In genomic region chr2:196925445-196925767, GRCh38 we compare ENCODE assay signal across 8 cellular contexts. TPM values are rescaled to one million over a fixed set of nuclear protein-coding genes. Genes with fewer than 3 reads are reported as not detected.
A peak's percentile ranks its signal among the peaks of the same experiment; 100 is the strongest.
DNase-seq lines count a peak whose midpoint lies in the region; ATAC-seq, FAIRE-seq and TF ChIP-seq lines count a peak whose summit lies in the region.

No MANE protein-coding gene starts in this region.

- intact Hi-C loops in K562 (cut with micrococcal nuclease): no loop called here
- intact Hi-C loops in vagina (cut with DNase I): no loop called here
- intact Hi-C loops in mucosa of descending colon (cut with DNase I, micrococcal nuclease): no loop called here

- no peak for TF ChIP-seq RAD21 in K562 (CRISPR knock-in tag; conservative IDR thresholded peaks at IDR 0.05 in 1 of 2, IDR thresholded peaks at IDR 0.05 in 1 of 2)

- H3K4me3 ChIP-seq in BE2C (ENCODE audit: low read depth, low read length) (peak overlapping the region; percentile 96), HUES6 (ENCODE audit: low read depth, low read length) (peak overlapping the region; percentile 93), K562 (peak overlapping the region; percentile 54), lung (peak overlapping the region; percentile 71), vagina (peak overlapping the region; percentile 75 to 80), mucosa of descending colon (no peak overlapping the region)

- no peaks in the 10 kb centered on the region for H3K79me2 ChIP-seq in K562 (ENCODE audit: control insufficient read depth, insufficient read depth, low read length)

- no peaks in the 10 kb centered on the region for H3K36me3 ChIP-seq in BE2C
- H3K36me3 ChIP-seq in HUES6 (ENCODE audit: control insufficient read depth, insufficient read depth, low read length): no peaks in the 10 kb centered on the region
- no peaks in the 10 kb centered on the region for H3K36me3 ChIP-seq in K562 (ENCODE audit: control insufficient read depth, insufficient read depth, low read length)
- no peaks in the 10 kb centered on the region for H3K36me3 ChIP-seq in lung (ENCODE audit: control insufficient read depth in 2 of 2, insufficient read depth in 2 of 2, low read length in 2 of 2)
- H3K36me3 ChIP-seq in vagina: no peaks in the 10 kb centered on the region
- H3K36me3 ChIP-seq in mucosa of descending colon (ENCODE audit: low read depth): no peaks in the 10 kb centered on the region

- no peaks in the 10 kb centered on the region for H3K9me1 ChIP-seq in K562 (ENCODE audit: control insufficient read depth, insufficient read depth, low read length)

- H3K9me3 ChIP-seq in BE2C: no peaks in the 10 kb centered on the region
- no peaks in the 10 kb centered on the region for H3K9me3 ChIP-seq in HUES6 (ENCODE audit: control insufficient read depth, insufficient read depth, low read depth, low read length)
- no peaks in the 10 kb centered on the region for H3K9me3 ChIP-seq in K562 (replicated peaks; ENCODE audit: control insufficient read depth, insufficient read depth, low read depth, low read length)
- no peaks in the 10 kb centered on the region for H3K9me3 ChIP-seq in lung (ENCODE audit: control insufficient read depth in 2 of 2, insufficient read depth in 1 of 2, low read length in 1 of 2)
- no peaks in the 10 kb centered on the region for H3K9me3 ChIP-seq in vagina
- no peaks in the 10 kb centered on the region for H3K9me3 ChIP-seq in mucosa of descending colon

- H2AFZ ChIP-seq in K562 (ENCODE audit: low read depth, low read length): peak overlapping the region; percentile 92

- 2% methylated on average over 7 of the region's 8 CpGs for WGBS in K562 (ENCODE audit: insufficient coverage, low coverage, missing lambda C conversion rate)
- 8 to 11% methylated on average over 8 of the region's 8 CpGs for WGBS in lung, 2 donors

- H3K27ac ChIP-seq in HUES6 (ENCODE audit: low read depth, low read length): no peak overlapping the region
- H3K27ac ChIP-seq in K562 (ENCODE audit: extremely low read depth, low read depth, low read length): no peak overlapping the region
- H3K27ac ChIP-seq in lung (ENCODE audit: low read depth in 1 of 2, low read length in 1 of 2): peak overlapping the region in 1 of 2 donors; percentile 18
- H3K27ac ChIP-seq in vagina: peak overlapping the region; percentile 92

- H3K4me1 ChIP-seq in BE2C: peaks cover 3% of the 10 kb centered on the region
- H3K4me1 ChIP-seq in HUES6 (ENCODE audit: control insufficient read depth, insufficient read depth, low read length): peaks cover 9% of the 10 kb centered on the region
- peaks cover 3 to 6% of the 10 kb centered on the region in 2 experiments; a peak in 3 of 5 replicates for H3K4me1 ChIP-seq in K562 (replicated peaks in 1 of 2; ENCODE audit: control insufficient read depth in 2 of 2, insufficient read depth in 2 of 2, low read length in 2 of 2)
- H3K4me1 ChIP-seq in lung (ENCODE audit: control insufficient read depth in 2 of 2, insufficient read depth in 2 of 2, low read length in 2 of 2): no peaks in the 10 kb centered on the region
- peaks cover 25% of the 10 kb centered on the region for H3K4me1 ChIP-seq in vagina
- H3K4me1 ChIP-seq in mucosa of descending colon (ENCODE audit: low read depth): no peaks in the 10 kb centered on the region

- TF ChIP-seq EP300 in K562 (IDR thresholded peaks at IDR 0.05; ENCODE audit: low read length): no peak

- no peak for FAIRE-seq in K562 (lab: Jason Lieb, UNC)

- peak; percentile 12 for DNase-seq in BE2C
- no peak for DNase-seq in K562 (ENCODE audit: extremely low read depth in 1 of 4, low spot score in 3 of 4)
- DNase-seq in lung (ENCODE audit: low spot score): no peak
- no peak for DNase-seq in vagina (ENCODE audit: extremely low spot score in 2 of 2)
- no peak for DNase-seq in AG08395 (ENCODE audit: low spot score)
- no peak for DNase-seq in mucosa of descending colon

- ATAC-seq in K562 (no peak), lung (ENCODE audit: insufficient read depth, low FRiP score) (no peak), mucosa of descending colon (no peak), HG03135 (IDR thresholded peaks at IDR 0.05; ENCODE audit: unreplicated experiment) (no peak)

- in situ Hi-C loops in K562 (cut with MboI): no loop called here

- BruUV-seq in K562 (replicated peaks; lab: Mats Ljungman, UMichigan): TSS peak; percentile 39

- TF ChIP-seq CTCF in BE2C (IDR thresholded peaks at IDR 0.05; ENCODE audit: low read depth, low read length) (no peak), K562 (IDR thresholded peaks at IDR 0.05 in 2 of 3, conservative IDR thresholded peaks at IDR 0.05 in 1 of 3; ENCODE audit: insufficient read depth in 2 of 3, low read depth in 1 of 3, low read length in 3 of 3) (no peak), lung (IDR thresholded peaks at IDR 0.05; ENCODE audit: control extremely low read depth, extremely low read depth) (no peak), vagina (IDR thresholded peaks at IDR 0.05) (no peak), mucosa of descending colon (IDR thresholded peaks at IDR 0.05) (no peak)

- CTCF ChIA-PET in K562 (lab: Yijun Ruan, JAX; ENCODE audit: low intra/inter-chr PET ratio): no interaction called here

- H3K27me3 ChIP-seq in BE2C (no peaks in the 10 kb centered on the region), HUES6 (ENCODE audit: control insufficient read depth, insufficient read depth, low read length) (peaks cover 13% of the 10 kb centered on the region), K562 (ENCODE audit: control insufficient read depth in 2 of 2, insufficient read depth in 2 of 2, low read length in 2 of 2) (peaks cover 0 to 8% of the 10 kb centered on the region in 2 experiments; a peak in 4 of 5 replicates), lung (ENCODE audit: control insufficient read depth, insufficient read depth) (no peaks in the 10 kb centered on the region), vagina (no peaks in the 10 kb centered on the region)

- H3K4me2 ChIP-seq in K562 (ENCODE audit: insufficient read depth, low read length): peak overlapping the region; percentile 76; the same call in 1 of the 2 replicates

- H3K9ac ChIP-seq in HUES6 (ENCODE audit: low read length): peak overlapping the region; percentile 76
- H3K9ac ChIP-seq in K562 (ENCODE audit: insufficient read depth in 1 of 2, low read depth in 2 of 2, low read length in 2 of 2): no peak overlapping the region

- POLR2A ChIA-PET in K562 (lab: Yijun Ruan, JAX): no interaction called here

- no peaks in the 10 kb centered on the region for H4K20me1 ChIP-seq in K562 (replicated peaks; ENCODE audit: control insufficient read depth, insufficient read depth, low read length)

- no peak for TF ChIP-seq POLR2A in K562 (conservative IDR thresholded peaks at IDR 0.05)
- no peak for TF ChIP-seq POLR2A in vagina (IDR thresholded peaks at IDR 0.05)

TF ChIP-seq in K562, 482 proteins besides CTCF, POLR2A, EP300 and RAD21:
- TF ChIP-seq CBX2 (IDR thresholded peaks at IDR 0.05; ENCODE audit: insufficient read depth, low read length, poor library complexity, severe bottlenecking) (peak; percentile 47), ZNF347 (CRISPR knock-in tag; IDR thresholded peaks at IDR 0.05; ENCODE audit: low read depth) (no peak)

RNA-seq across cellular contexts. Expression of gene PGAP1, which starts 1.1 kb away (rescaled TPM):
- polyA plus RNA-seq in BE2C (2012; ENCODE audit: insufficient read depth, insufficient read length, low read depth): 11.8 TPM
- 1.6 and 3.4 TPM in 2 replicates for total RNA-seq in K562 (2011; cell fraction: chromatin; rRNA removed; ENCODE audit: low replicate concordance)
- total RNA-seq in K562 (2011; cell fraction: nucleolus; rRNA removed): 0.39 and 0.67 TPM in 2 replicates
- total RNA-seq in K562 (2011; cell fraction: nucleoplasm; rRNA removed): 1.2 and 2.4 TPM in 2 replicates
- 0.18 and 0.29 TPM in 2 replicates for total RNA-seq in K562 (2014; rRNA removed)
- total RNA-seq in K562 (2014; rRNA removed; fragmentation: Illumina TruSeq; extraction: Trizol): 0.73 and 0.80 TPM in 2 replicates
- total RNA-seq in K562 (2015; rRNA removed; fragmentation: Illumina TruSeq; extraction: Trizol): 0.60 and 0.62 TPM in 2 replicates
- 0.64 and 0.74 TPM in 2 replicates for total RNA-seq in K562 (2021)
- 0.28 and 0.72 TPM in 2 replicates for polyA plus RNA-seq in K562 (2011; rRNA removed)
- polyA plus RNA-seq in K562 (2011; cell fraction: cytosol; rRNA removed): 0.16 and 0.21 TPM in 2 replicates
- 0.69 and 0.88 TPM in 2 replicates for polyA plus RNA-seq in K562 (2011; cell fraction: nucleus; rRNA removed)
- 0.14 and 0.29 TPM in 2 replicates for polyA plus RNA-seq in K562 (2012)
- 0.30 and 0.46 TPM in 2 replicates for polyA plus RNA-seq in K562 (2014; fragmentation: Illumina TruSeq; extraction: Trizol)
- under 1 TPM; 0.08 to 0.10 TPM for polyA plus RNA-seq in K562 (2014; fragmentation: Nextera tagmentation; extraction: Ambion mirVana)
- polyA plus RNA-seq in K562 (2014; rRNA removed): 0.52 and 0.71 TPM in 2 replicates
- polyA minus RNA-seq in K562 (2011; rRNA and poly(A)+ RNA removed): 0.66 and 1.4 TPM in 2 replicates
- 0.38 and 2.2 TPM in 2 replicates for polyA minus RNA-seq in K562 (2011; cell fraction: cytosol; rRNA and poly(A)+ RNA removed)
- polyA minus RNA-seq in K562 (2011; cell fraction: nucleus; rRNA and poly(A)+ RNA removed): 1.1 and 1.3 TPM in 2 replicates
- total RNA-seq in lung: 10 to 100 TPM; 11.5 to 34.1 TPM
- 1 to 10 TPM; 1.4 to 2.6 TPM for polyA plus RNA-seq in lung
- total RNA-seq in vagina: 15.2 TPM
- total RNA-seq in mucosa of descending colon: 10 to 100 TPM; 14.0 to 22.1 (median 15.5) TPM
